10 cellular contexts compared by ENCODE assay signal in genomic region chr20:51492167-51493092, GRCh38. TPM values are rescaled to one million over a fixed set of nuclear protein-coding genes. Genes with fewer than 3 reads are reported as not detected.
DNase-seq lines count a peak whose midpoint lies in the region; ATAC-seq and TF ChIP-seq lines count a peak whose summit lies in the region.
"Had no signal": no experiment of that assay in that cellular context is flagged by ENCODE, and none has a peak within 500 bp of the region (broad histone marks: within the 10 kb centered on the region; RNA-seq: fewer than 3 reads in every experiment).

No MANE protein-coding gene starts in this region.

- no peak overlapping the region for H3K4me3 Mint-ChIP-seq in CD8-positive, alpha-beta T cell
- H3K4me3 Mint-ChIP-seq: activated CD4-positive, alpha-beta memory T cell treated with anti-CD3 and anti-CD28 coated beads, Interleukin-2, amount 10 ng/mL, durations not matched to agents 7 days and 5 days had no signal

- ATAC-seq in CD8-positive, alpha-beta T cell: no peak
- ATAC-seq in omental fat pad (ENCODE audit: low FRiP score) (peak; percentile 58), HG02678 (IDR thresholded peaks at IDR 0.05; ENCODE audit: unreplicated experiment) (no peak)

- no peaks in the 10 kb centered on the region for H3K27me3 Mint-ChIP-seq in CD8-positive, alpha-beta T cell (ENCODE audit: low read depth)
- H3K27me3 Mint-ChIP-seq: activated CD4-positive, alpha-beta memory T cell treated with anti-CD3 and anti-CD28 coated beads, Interleukin-2, amount 10 ng/mL, durations not matched to agents 7 days and 5 days had no signal

- no peak for TF ChIP-seq POLR2A in Peyer's patch (IDR thresholded peaks at IDR 0.05)

- POLR2A ChIA-PET in CD8-positive, alpha-beta T cell (lab: Charles Lee): interaction anchor here (0.9 kb wide), 1 partner anchor 12 kb away, joined by 3 read pairs; no protein-coding TSS in a partner anchor

- H3K9me3 Mint-ChIP-seq in CD8-positive, alpha-beta T cell: no peaks in the 10 kb centered on the region
- H3K9me3 Mint-ChIP-seq: activated CD4-positive, alpha-beta memory T cell treated with anti-CD3 and anti-CD28 coated beads, Interleukin-2, amount 10 ng/mL, durations not matched to agents 7 days and 5 days had no signal

- H3K36me3 ChIP-seq in CD8-positive, alpha-beta T cell (ENCODE audit: insufficient read depth, low read length): no peaks in the 10 kb centered on the region
- no peaks in the 10 kb centered on the region for H3K36me3 ChIP-seq in Peyer's patch
- H3K36me3 ChIP-seq in BE2C: no peaks in the 10 kb centered on the region

- peaks cover 59% of the 10 kb centered on the region for H3K4me1 ChIP-seq in CD8-positive, alpha-beta T cell (ENCODE audit: insufficient read depth, low read length)
- H3K4me1 ChIP-seq in Peyer's patch (peaks cover 0 to 32% (median 6%) of the 10 kb centered on the region in 4 donors), BE2C (no peaks in the 10 kb centered on the region)

- H3K4me3 ChIP-seq in CD8-positive, alpha-beta T cell (ENCODE audit: low read depth, low read length): no peak overlapping the region
- H3K4me3 ChIP-seq in Peyer's patch: peak overlapping the region in 2 of 4 donors; percentile 5 to 25
- peak overlapping the region; percentile 21 for H3K4me3 ChIP-seq in fibroblast of pulmonary artery (replicated peaks; ENCODE audit: low read depth, low read length)
- no peak overlapping the region for H3K4me3 ChIP-seq in BE2C (ENCODE audit: low read depth, low read length)

- H3K9me3 ChIP-seq in CD8-positive, alpha-beta T cell (ENCODE audit: low read length): no peaks in the 10 kb centered on the region
- H3K9me3 ChIP-seq in Peyer's patch (no peaks in the 10 kb centered on the region), BE2C (no peaks in the 10 kb centered on the region)

- no peaks in the 10 kb centered on the region for H3K27me3 ChIP-seq in CD8-positive, alpha-beta T cell (ENCODE audit: insufficient read depth, low read length)
- no peaks in the 10 kb centered on the region for H3K27me3 ChIP-seq in Peyer's patch
- H3K27me3 ChIP-seq in BE2C: peaks cover 8% of the 10 kb centered on the region; the same call in 1 of the 2 replicates

- peaks cover 41% of the 10 kb centered on the region for H3K36me3 Mint-ChIP-seq in CD8-positive, alpha-beta T cell

- H3K27ac ChIP-seq in CD8-positive, alpha-beta T cell (ENCODE audit: low read depth, low read length): peak overlapping the region; percentile 2
- H3K27ac ChIP-seq in Peyer's patch: peak overlapping the region in 3 of 4 donors; percentile 1 to 14 (median 12)

- H3K4me1 Mint-ChIP-seq in CD8-positive, alpha-beta T cell (ENCODE audit: low read depth): peaks cover 76% of the 10 kb centered on the region

- TF ChIP-seq CTCF in CD8-positive, alpha-beta T cell (IDR thresholded peaks at IDR 0.05): no peak
- TF ChIP-seq CTCF in Peyer's patch (IDR thresholded peaks at IDR 0.05) (no peak), fibroblast of pulmonary artery (IDR thresholded peaks at IDR 0.05; ENCODE audit: low read length, missing control alignments) (no peak), omental fat pad (IDR thresholded peaks at IDR 0.05) (no peak), BE2C (IDR thresholded peaks at IDR 0.05; ENCODE audit: low read depth, low read length) (no peak)

- peak overlapping the region; percentile 80 for H3K27ac Mint-ChIP-seq in CD8-positive, alpha-beta T cell

- intact Hi-C loops in CD8-positive, alpha-beta T cell (cut with DNase I, micrococcal nuclease): no loop called here

- no peak for DNase-seq in CD8-positive, alpha-beta T cell
- DNase-seq in Peyer's patch: peak in 1 of 3 donors; percentile 58
- DNase-seq in fibroblast of pulmonary artery (ENCODE audit: low read depth): peak; percentile 66
- no peak for DNase-seq in omental fat pad (ENCODE audit: low spot score)
- DNase-seq in NCI-H1105 treated with DMSO at 0.1 percent for 48 hours (lab: John Stamatoyannopoulos, UW): no peak
- no peak for DNase-seq in DMS 273 (lab: John Stamatoyannopoulos, UW; ENCODE audit: unreplicated experiment)
- DNase-seq in BE2C: no peak
- DNase-seq: activated CD4-positive, alpha-beta memory T cell treated with anti-CD3 and anti-CD28 coated beads, Interleukin-2, amount 10 ng/mL, durations not matched to agents 7 days and 5 days; MM.1S had no signal

- CTCF ChIA-PET in CD8-positive, alpha-beta T cell (lab: Charles Lee): interaction anchor here (1.1 kb wide), 1 partner anchor 102 kb away, joined by 5 read pairs; no protein-coding TSS in a partner anchor

RNA-seq across cellular contexts. Expression of gene NFATC2, which starts 50.1 kb away (rescaled TPM):
- 10 to 100 TPM; 32.6 to 34.9 TPM for total RNA-seq in CD8-positive, alpha-beta T cell
- total RNA-seq in Peyer's patch (10 to 100 TPM in 3 of 4 donors, 1 to 10 TPM in 1; 4.4 to 38.0 (median 13.6) TPM), omental fat pad (10 to 100 TPM in 2 of 4 donors, 1 to 10 TPM in 2; 4.1 to 51.5 (median 8.7) TPM)
- not detected for polyA plus RNA-seq in BE2C (2012; ENCODE audit: insufficient read depth, insufficient read length, low read depth)
